Comparison of ENCODE assay signal across 8 cellular contexts in the genomic region with DNA sequence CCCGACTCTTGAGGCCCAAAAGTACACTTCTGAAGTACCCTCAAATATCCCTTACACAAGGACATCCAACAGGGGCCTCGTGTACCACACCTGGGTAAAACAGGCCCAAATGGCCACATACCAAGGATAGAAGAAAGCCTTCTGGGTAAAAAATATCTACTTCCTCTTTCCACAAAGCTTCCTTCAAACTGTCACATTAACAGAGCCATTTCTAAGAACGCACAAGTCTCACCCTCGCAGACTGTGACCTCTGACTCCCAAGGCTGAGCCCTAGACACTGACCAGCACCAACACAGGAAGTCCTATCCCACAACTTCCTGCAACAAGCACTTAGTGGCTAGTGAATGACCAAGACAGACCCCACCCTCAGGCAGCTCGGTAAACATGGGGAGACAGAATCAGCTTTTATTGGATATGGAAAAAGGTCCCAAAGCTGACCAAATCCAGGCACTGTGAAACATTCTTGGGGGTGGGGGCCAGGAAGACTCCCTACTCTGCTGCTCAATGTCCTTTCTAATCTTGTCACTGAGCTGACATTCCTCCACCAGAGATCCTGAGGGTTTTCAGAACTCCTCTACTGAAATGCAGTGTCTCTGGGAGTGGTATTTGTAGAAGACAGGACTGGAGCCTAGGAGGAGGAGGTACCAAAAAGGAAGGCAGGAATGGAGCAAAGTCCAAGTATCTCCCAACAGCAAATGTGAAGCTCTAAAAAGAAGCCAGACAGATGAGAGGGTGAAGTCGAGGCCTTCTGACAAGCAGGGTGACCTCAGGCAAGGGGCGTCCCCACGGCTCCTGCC. TPM values are rescaled to one million over a fixed set of nuclear protein-coding genes. Genes with fewer than 3 reads are reported as not detected.
A peak's percentile ranks its signal among the peaks of the same experiment; 100 is the strongest.
DNase-seq lines count a peak whose midpoint lies in the region; ATAC-seq and TF ChIP-seq lines count a peak whose summit lies in the region.

No MANE protein-coding gene starts in this region.

- no peak overlapping the region for H3K9ac ChIP-seq in iPS-18a (ENCODE audit: low read length)

- no peak for DNase-seq in activated T-cell treated with anti-CD3 and anti-CD28 coated beads, Interleukin-2, amount 50 U/mL, for 72 hours
- no peak for DNase-seq in activated T-cell treated with anti-CD3 and anti-CD28 coated beads, Interleukin-2, amount 50 U/mL, for 48 hours
- DNase-seq in activated gamma-delta T cell (lab: John Stamatoyannopoulos, UW), result no peak

- peaks cover 1 to 12% of the 10 kb centered on the region in 2 donors for H3K36me3 Mint-ChIP-seq in activated T-cell treated with anti-CD3 and anti-CD28 coated beads, Interleukin-2, amount 50 U/mL, for 72 hours (ENCODE audit: insufficient read depth in 2 of 2)
- peaks cover 60% of the 10 kb centered on the region for H3K36me3 Mint-ChIP-seq in stimulated activated memory B cell treated with anti-CD40 and anti-IgM and Interleukin-4, amounts not matched to agents 10 μg/mL and 1 μg/mL and 100 μg/mL, for 72 hours

- TF ChIP-seq CTCF in VCaP (conservative IDR thresholded peaks at IDR 0.05), result no peak

- no peaks in the 10 kb centered on the region for H3K27me3 Mint-ChIP-seq in activated T-cell treated with anti-CD3 and anti-CD28 coated beads, Interleukin-2, amount 50 U/mL, for 72 hours (ENCODE audit: low read depth)
- H3K27me3 Mint-ChIP-seq in stimulated activated memory B cell treated with anti-CD40 and anti-IgM and Interleukin-4, amounts not matched to agents 10 μg/mL and 1 μg/mL and 100 μg/mL, for 72 hours, result no peaks in the 10 kb centered on the region

- TF ChIP-seq POLR2A in GM18505 (IDR thresholded peaks at IDR 0.05; ENCODE audit: borderline replicate concordance, extremely low read depth, insufficient read depth, insufficient read length), result no peak

- H3K36me3 ChIP-seq in iPS-18a (ENCODE audit: control insufficient read depth, low read depth, low read length), result peaks cover 18% of the 10 kb centered on the region

- peaks cover 78% of the 10 kb centered on the region for H3K4me1 ChIP-seq in iPS-18a (ENCODE audit: control insufficient read depth, low read depth, low read length)

- no peak overlapping the region for H3K4me3 Mint-ChIP-seq in activated T-cell treated with anti-CD3 and anti-CD28 coated beads, Interleukin-2, amount 50 U/mL, for 72 hours
- H3K4me3 Mint-ChIP-seq in stimulated activated memory B cell treated with anti-CD40 and anti-IgM and Interleukin-4, amounts not matched to agents 10 μg/mL and 1 μg/mL and 100 μg/mL, for 72 hours, result no peak overlapping the region

- no peak for ATAC-seq in activated T-cell treated with anti-CD3 and anti-CD28 coated beads, Interleukin-2, amount 50 U/mL, for 72 hours (replicated peaks in 1 of 2)
- ATAC-seq in stimulated activated memory B cell treated with anti-CD40 and anti-IgM and Interleukin-4, amounts not matched to agents 10 μg/mL and 1 μg/mL and 100 μg/mL, for 72 hours, result peak; percentile 48
- no peak for ATAC-seq in GM19463 (IDR thresholded peaks at IDR 0.05; ENCODE audit: unreplicated experiment)
- no peak for ATAC-seq in GM18505 (IDR thresholded peaks at IDR 0.05; ENCODE audit: unreplicated experiment)

- peak overlapping the region; percentile 50 for H3K27ac Mint-ChIP-seq in activated T-cell treated with anti-CD3 and anti-CD28 coated beads, Interleukin-2, amount 50 U/mL, for 72 hours
- H3K27ac Mint-ChIP-seq in stimulated activated memory B cell treated with anti-CD40 and anti-IgM and Interleukin-4, amounts not matched to agents 10 μg/mL and 1 μg/mL and 100 μg/mL, for 72 hours, result peak overlapping the region; percentile 83

- H3K4me3 ChIP-seq in iPS-18a (ENCODE audit: low read length), result no peak overlapping the region

- peaks cover 59% of the 10 kb centered on the region for H3K4me1 Mint-ChIP-seq in activated T-cell treated with anti-CD3 and anti-CD28 coated beads, Interleukin-2, amount 50 U/mL, for 72 hours (ENCODE audit: low read depth)
- H3K4me1 Mint-ChIP-seq in stimulated activated memory B cell treated with anti-CD40 and anti-IgM and Interleukin-4, amounts not matched to agents 10 μg/mL and 1 μg/mL and 100 μg/mL, for 72 hours, result peaks cover 44% of the 10 kb centered on the region

- no peaks in the 10 kb centered on the region for H3K9me3 Mint-ChIP-seq in activated T-cell treated with anti-CD3 and anti-CD28 coated beads, Interleukin-2, amount 50 U/mL, for 72 hours
- no peaks in the 10 kb centered on the region for H3K9me3 Mint-ChIP-seq in stimulated activated memory B cell treated with anti-CD40 and anti-IgM and Interleukin-4, amounts not matched to agents 10 μg/mL and 1 μg/mL and 100 μg/mL, for 72 hours

- H3K27ac ChIP-seq in VCaP, result peak overlapping the region; percentile 75; the same call in 1 of the 2 replicates
- peak overlapping the region; percentile 20 for H3K27ac ChIP-seq in iPS-18a (ENCODE audit: low read length)

- H3K27me3 ChIP-seq in iPS-18a (ENCODE audit: control insufficient read depth, insufficient read depth, low read length), result no peaks in the 10 kb centered on the region

- H3K9me3 ChIP-seq in iPS-18a (ENCODE audit: control insufficient read depth, low read depth, low read length), result no peaks in the 10 kb centered on the region

RNA-seq across cellular contexts. Expression of a gene that starts 15.9 kb away (rescaled TPM):
- 10 to 100 TPM; 38.5 to 47.8 TPM for total RNA-seq in activated T-cell treated with anti-CD3 and anti-CD28 coated beads, Interleukin-2, amount 50 U/mL, for 72 hours

RNA-seq across cellular contexts. Expression of a gene that starts 16.2 kb away (rescaled TPM):
- total RNA-seq in activated T-cell treated with anti-CD3 and anti-CD28 coated beads, Interleukin-2, amount 50 U/mL, for 72 hours, result 10 to 100 TPM; 37.4 to 37.6 TPM
